In genomic region chr9:35396560-35397215, GRCh38 we compare ENCODE assay signal across 22 cellular contexts.
A peak's percentile ranks its signal among the peaks of the same experiment; 100 is the strongest.
DNase-seq lines count a peak whose midpoint lies in the region; ATAC-seq and TF ChIP-seq lines count a peak whose summit lies in the region.
"Had no signal": no experiment of that assay in that cellular context is flagged by ENCODE, and none has a peak within 500 bp of the region (broad histone marks: within the 10 kb centered on the region; RNA-seq: fewer than 3 reads in every experiment).

No MANE protein-coding gene starts in this region.

- ATAC-seq in Right ventricle myocardium inferior, result peak; percentile 60
- peak; percentile 79 for ATAC-seq in left ventricle myocardium superior
- ATAC-seq: HCT116, PC-3, SK-N-SH treated with all-trans-retinoic acid at 6 μM for 48 hours had no signal

- TF ChIP-seq POLR2A in vagina (IDR thresholded peaks at IDR 0.05), result no peak
- TF ChIP-seq POLR2A in Peyer's patch (IDR thresholded peaks at IDR 0.05), result no peak

- TF ChIP-seq CTCF in left ventricle myocardium inferior (IDR thresholded peaks at IDR 0.05; ENCODE audit: borderline replicate concordance), result no peak
- TF ChIP-seq CTCF in vagina (IDR thresholded peaks at IDR 0.05), result no peak
- TF ChIP-seq CTCF in Peyer's patch (IDR thresholded peaks at IDR 0.05), result no peak

- H3K36me3 ChIP-seq in left ventricle myocardium inferior (peaks cover 89% of the 10 kb centered on the region), vagina (peaks cover 0 to 41% of the 10 kb centered on the region in 2 donors), Peyer's patch (peaks cover 0 to 69% (median 0%) of the 10 kb centered on the region in 3 donors)

- H3K9me3 ChIP-seq in left ventricle myocardium inferior (replicated peaks) (no peaks in the 10 kb centered on the region), vagina (no peaks in the 10 kb centered on the region), Peyer's patch (no peaks in the 10 kb centered on the region)

- H3K4me3 ChIP-seq in left ventricle myocardium inferior (no peak overlapping the region), vagina (no peak overlapping the region), Peyer's patch (no peak overlapping the region)

- DNase-seq in Right ventricle myocardium inferior (ENCODE audit: missing footprints) (no peak), left ventricle myocardium inferior (no peak), amniotic epithelial cell (ENCODE audit: low read depth) (peak; percentile 27), left ventricle myocardium superior (peak; percentile 33), vagina (ENCODE audit: extremely low spot score in 2 of 2) (peak; percentile 58), foreskin melanocyte (no peak), Peyer's patch (no peak)
- DNase-seq: EL, GF-D8, GOT3, KBM-7, NCI-H1105, NCI-H146, NCI-H2029, NCI-H2171 treated with DMSO at 0.1 percent for 48 hours, NCI-H526, PC-3, RPMI8226, SIG-M5 had no signal

- no peak overlapping the region for H3K27ac ChIP-seq in left ventricle myocardium inferior (replicated peaks)
- H3K27ac ChIP-seq in vagina, result no peak overlapping the region
- H3K27ac ChIP-seq in Peyer's patch, result no peak overlapping the region
- H3K27ac ChIP-seq: C4-2B had no signal

- H3K4me1 ChIP-seq in left ventricle myocardium inferior (peaks cover 9% of the 10 kb centered on the region), vagina (no peaks in the 10 kb centered on the region), Peyer's patch (no peaks in the 10 kb centered on the region)

- intact Hi-C loops in Right ventricle myocardium inferior (cut with DNase I) (no loop called here), left ventricle myocardium inferior (cut with micrococcal nuclease) (no loop called here), left ventricle myocardium superior (cut with micrococcal nuclease) (no loop called here), vagina (cut with DNase I) (no loop called here)

- H3K27me3 ChIP-seq in left ventricle myocardium inferior (ENCODE audit: low read depth) (no peaks in the 10 kb centered on the region), vagina (no peaks in the 10 kb centered on the region), Peyer's patch (no peaks in the 10 kb centered on the region)

Comparison
In these comparisons a context has a peak if more than half of its experiments do, and no peak if none do; other contexts are left out.
1. DNase-seq: peak in amniotic epithelial cell (single experiment), left ventricle myocardium superior (single experiment) and vagina (2 of 2); none in Right ventricle myocardium inferior (single experiment), left ventricle myocardium inferior (single experiment), foreskin melanocyte (single experiment) and Peyer's patch (0 of 3).